In genomic region chr15:88620995-88621772, GRCh38 we compare ENCODE assay signal across 1 cellular context.
TF ChIP-seq lines count a peak whose summit lies in the region.

TSS of gene AEN (plus strand) at chr15:88621340. CDS start at chr15:88626210, 4,870 bp downstream.

TF ChIP-seq in HCT116, 20 proteins besides CTCF, POLR2A, EP300 and RAD21 (continued from another document):
- TF ChIP-seq REST (IDR thresholded peaks at IDR 0.05; ENCODE audit: low read depth) (no peak), EGR1 (IDR thresholded peaks at IDR 0.05; ENCODE audit: low read depth) (no peak; the same call in 1 of the 2 replicates), EZH2phosphoT487 (IDR thresholded peaks at IDR 0.05; ENCODE audit: borderline replicate concordance) (no peak), ELF1 (IDR thresholded peaks at IDR 0.05; ENCODE audit: borderline replicate concordance, low read depth) (no peak), JUND (IDR thresholded peaks at IDR 0.05) (no peak), YY1 (IDR thresholded peaks at IDR 0.05; ENCODE audit: extremely low read depth, insufficient replicate concordance, low read depth, low read length) (peak; percentile 42), SRF (IDR thresholded peaks at IDR 0.05; ENCODE audit: low read depth) (no peak), FOSL1 (IDR thresholded peaks at IDR 0.05; ENCODE audit: low read depth) (no peak), SP1 (IDR thresholded peaks at IDR 0.05; ENCODE audit: low read depth) (peak; percentile 90), ZFX (IDR thresholded peaks at IDR 0.05) (peak; percentile 85), TCF7L2 (IDR thresholded peaks at IDR 0.05; ENCODE audit: borderline replicate concordance, extremely low read depth, insufficient read depth, insufficient read length) (no peak), ZBTB33 (IDR thresholded peaks at IDR 0.05; ENCODE audit: extremely low read depth, insufficient replicate concordance, low read length) (no peak)
